2 cellular contexts compared by ENCODE assay signal in the genomic region with DNA sequence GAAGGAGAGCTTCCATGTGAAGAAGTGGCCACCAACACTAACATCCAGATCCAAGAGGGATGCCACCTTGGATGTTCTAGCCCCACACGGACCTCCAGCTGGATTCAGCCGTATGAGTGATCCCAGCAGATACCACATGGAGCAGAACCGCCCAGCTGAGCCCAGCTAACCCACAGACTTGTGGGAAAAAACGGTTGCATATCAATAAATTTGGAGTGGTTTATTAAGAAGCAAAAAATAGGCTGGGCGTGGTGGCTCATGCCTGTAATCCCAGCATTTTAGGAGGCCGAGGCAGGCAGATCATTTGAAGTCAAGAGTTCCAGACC.
TF ChIP-seq lines count a peak whose summit lies in the region.

No MANE protein-coding gene starts in this region.

TF ChIP-seq in GM23338, 12 proteins besides CTCF, POLR2A, EP300 and RAD21 (continued from another document):
- TF ChIP-seq, protein P1, sequence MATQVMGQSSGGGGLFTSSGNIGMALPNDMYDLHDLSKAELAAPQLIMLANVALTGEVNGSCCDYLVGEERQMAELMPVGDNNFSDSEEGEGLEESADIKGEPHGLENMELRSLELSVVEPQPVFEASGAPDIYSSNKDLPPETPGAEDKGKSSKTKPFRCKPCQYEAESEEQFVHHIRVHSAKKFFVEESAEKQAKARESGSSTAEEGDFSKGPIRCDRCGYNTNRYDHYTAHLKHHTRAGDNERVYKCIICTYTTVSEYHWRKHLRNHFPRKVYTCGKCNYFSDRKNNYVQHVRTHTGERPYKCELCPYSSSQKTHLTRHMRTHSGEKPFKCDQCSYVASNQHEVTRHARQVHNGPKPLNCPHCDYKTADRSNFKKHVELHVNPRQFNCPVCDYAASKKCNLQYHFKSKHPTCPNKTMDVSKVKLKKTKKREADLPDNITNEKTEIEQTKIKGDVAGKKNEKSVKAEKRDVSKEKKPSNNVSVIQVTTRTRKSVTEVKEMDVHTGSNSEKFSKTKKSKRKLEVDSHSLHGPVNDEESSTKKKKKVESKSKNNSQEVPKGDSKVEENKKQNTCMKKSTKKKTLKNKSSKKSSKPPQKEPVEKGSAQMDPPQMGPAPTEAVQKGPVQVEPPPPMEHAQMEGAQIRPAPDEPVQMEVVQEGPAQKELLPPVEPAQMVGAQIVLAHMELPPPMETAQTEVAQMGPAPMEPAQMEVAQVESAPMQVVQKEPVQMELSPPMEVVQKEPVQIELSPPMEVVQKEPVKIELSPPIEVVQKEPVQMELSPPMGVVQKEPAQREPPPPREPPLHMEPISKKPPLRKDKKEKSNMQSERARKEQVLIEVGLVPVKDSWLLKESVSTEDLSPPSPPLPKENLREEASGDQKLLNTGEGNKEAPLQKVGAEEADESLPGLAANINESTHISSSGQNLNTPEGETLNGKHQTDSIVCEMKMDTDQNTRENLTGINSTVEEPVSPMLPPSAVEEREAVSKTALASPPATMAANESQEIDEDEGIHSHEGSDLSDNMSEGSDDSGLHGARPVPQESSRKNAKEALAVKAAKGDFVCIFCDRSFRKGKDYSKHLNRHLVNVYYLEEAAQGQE (IDR thresholded peaks at IDR 0.05; ENCODE audit: unreplicated experiment), result no peak

TF ChIP-seq in HepG2, 621 proteins besides CTCF, POLR2A, EP300 and RAD21 (continued from another document):
- TF ChIP-seq, protein P2, sequence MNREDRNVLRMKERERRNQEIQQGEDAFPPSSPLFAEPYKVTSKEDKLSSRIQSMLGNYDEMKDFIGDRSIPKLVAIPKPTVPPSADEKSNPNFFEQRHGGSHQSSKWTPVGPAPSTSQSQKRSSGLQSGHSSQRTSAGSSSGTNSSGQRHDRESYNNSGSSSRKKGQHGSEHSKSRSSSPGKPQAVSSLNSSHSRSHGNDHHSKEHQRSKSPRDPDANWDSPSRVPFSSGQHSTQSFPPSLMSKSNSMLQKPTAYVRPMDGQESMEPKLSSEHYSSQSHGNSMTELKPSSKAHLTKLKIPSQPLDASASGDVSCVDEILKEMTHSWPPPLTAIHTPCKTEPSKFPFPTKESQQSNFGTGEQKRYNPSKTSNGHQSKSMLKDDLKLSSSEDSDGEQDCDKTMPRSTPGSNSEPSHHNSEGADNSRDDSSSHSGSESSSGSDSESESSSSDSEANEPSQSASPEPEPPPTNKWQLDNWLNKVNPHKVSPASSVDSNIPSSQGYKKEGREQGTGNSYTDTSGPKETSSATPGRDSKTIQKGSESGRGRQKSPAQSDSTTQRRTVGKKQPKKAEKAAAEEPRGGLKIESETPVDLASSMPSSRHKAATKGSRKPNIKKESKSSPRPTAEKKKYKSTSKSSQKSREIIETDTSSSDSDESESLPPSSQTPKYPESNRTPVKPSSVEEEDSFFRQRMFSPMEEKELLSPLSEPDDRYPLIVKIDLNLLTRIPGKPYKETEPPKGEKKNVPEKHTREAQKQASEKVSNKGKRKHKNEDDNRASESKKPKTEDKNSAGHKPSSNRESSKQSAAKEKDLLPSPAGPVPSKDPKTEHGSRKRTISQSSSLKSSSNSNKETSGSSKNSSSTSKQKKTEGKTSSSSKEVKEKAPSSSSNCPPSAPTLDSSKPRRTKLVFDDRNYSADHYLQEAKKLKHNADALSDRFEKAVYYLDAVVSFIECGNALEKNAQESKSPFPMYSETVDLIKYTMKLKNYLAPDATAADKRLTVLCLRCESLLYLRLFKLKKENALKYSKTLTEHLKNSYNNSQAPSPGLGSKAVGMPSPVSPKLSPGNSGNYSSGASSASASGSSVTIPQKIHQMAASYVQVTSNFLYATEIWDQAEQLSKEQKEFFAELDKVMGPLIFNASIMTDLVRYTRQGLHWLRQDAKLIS (CRISPR knock-in tag; IDR thresholded peaks at IDR 0.05), result no peak
- TF ChIP-seq, protein P3, sequence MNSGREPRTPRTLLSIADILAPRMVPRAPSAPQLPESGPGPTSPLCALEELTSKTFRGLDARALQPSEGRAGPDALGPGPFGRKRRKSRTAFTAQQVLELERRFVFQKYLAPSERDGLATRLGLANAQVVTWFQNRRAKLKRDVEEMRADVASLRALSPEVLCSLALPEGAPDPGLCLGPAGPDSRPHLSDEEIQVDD (CRISPR knock-in tag; IDR thresholded peaks at IDR 0.05; ENCODE audit: borderline replicate concordance), result no peak
- TF ChIP-seq POGZ (CRISPR knock-in tag; IDR thresholded peaks at IDR 0.05), result 0 out of 2 replicates have a peak, but pooled peaks have one; percentile 11
- TF ChIP-seq ZNF143 (CRISPR knock-in tag; IDR thresholded peaks at IDR 0.05), result peak; percentile 19; the same call in 1 of the 2 replicates
- TF ChIP-seq FOXK1 (CRISPR knock-in tag; IDR thresholded peaks at IDR 0.05; ENCODE audit: borderline replicate concordance, low read depth), result no peak
- no peak; the same call in 1 of the 2 replicates for TF ChIP-seq SRY (CRISPR knock-in tag; IDR thresholded peaks at IDR 0.05)
- TF ChIP-seq ZNF207 (IDR thresholded peaks at IDR 0.05; ENCODE audit: borderline replicate concordance), result no peak
- TF ChIP-seq ZBTB38 (CRISPR knock-in tag; IDR thresholded peaks at IDR 0.05), result peak; percentile 63; the same call in 1 of the 2 replicates
- peak; percentile 57; the same call in 1 of the 2 replicates for TF ChIP-seq ZNF501 (CRISPR knock-in tag; IDR thresholded peaks at IDR 0.05)
- TF ChIP-seq, protein P4, sequence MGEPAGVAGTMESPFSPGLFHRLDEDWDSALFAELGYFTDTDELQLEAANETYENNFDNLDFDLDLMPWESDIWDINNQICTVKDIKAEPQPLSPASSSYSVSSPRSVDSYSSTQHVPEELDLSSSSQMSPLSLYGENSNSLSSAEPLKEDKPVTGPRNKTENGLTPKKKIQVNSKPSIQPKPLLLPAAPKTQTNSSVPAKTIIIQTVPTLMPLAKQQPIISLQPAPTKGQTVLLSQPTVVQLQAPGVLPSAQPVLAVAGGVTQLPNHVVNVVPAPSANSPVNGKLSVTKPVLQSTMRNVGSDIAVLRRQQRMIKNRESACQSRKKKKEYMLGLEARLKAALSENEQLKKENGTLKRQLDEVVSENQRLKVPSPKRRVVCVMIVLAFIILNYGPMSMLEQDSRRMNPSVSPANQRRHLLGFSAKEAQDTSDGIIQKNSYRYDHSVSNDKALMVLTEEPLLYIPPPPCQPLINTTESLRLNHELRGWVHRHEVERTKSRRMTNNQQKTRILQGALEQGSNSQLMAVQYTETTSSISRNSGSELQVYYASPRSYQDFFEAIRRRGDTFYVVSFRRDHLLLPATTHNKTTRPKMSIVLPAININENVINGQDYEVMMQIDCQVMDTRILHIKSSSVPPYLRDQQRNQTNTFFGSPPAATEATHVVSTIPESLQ (CRISPR knock-in tag; conservative IDR thresholded peaks at IDR 0.05), result no peak
- no peak for TF ChIP-seq ZNF552 (CRISPR knock-in tag; IDR thresholded peaks at IDR 0.05; ENCODE audit: borderline replicate concordance)
- TF ChIP-seq NFIC (IDR thresholded peaks at IDR 0.05; ENCODE audit: low read length), result no peak
- TF ChIP-seq, protein P5, sequence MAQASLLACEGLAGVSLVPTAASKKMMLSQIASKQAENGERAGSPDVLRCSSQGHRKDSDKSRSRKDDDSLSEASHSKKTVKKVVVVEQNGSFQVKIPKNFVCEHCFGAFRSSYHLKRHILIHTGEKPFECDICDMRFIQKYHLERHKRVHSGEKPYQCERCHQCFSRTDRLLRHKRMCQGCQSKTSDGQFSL (CRISPR knock-in tag; IDR thresholded peaks at IDR 0.05), result no peak
- peak; percentile 100 for TF ChIP-seq ZNF331 (CRISPR knock-in tag; IDR thresholded peaks at IDR 0.05)
- no peak for TF ChIP-seq ZBTB1 (CRISPR knock-in tag; IDR thresholded peaks at IDR 0.05; ENCODE audit: borderline replicate concordance)
TF ChIP-seq in HepG2: peak in this region for 6.
